ENCODE assay signal across 10 cellular contexts in the genomic region with DNA sequence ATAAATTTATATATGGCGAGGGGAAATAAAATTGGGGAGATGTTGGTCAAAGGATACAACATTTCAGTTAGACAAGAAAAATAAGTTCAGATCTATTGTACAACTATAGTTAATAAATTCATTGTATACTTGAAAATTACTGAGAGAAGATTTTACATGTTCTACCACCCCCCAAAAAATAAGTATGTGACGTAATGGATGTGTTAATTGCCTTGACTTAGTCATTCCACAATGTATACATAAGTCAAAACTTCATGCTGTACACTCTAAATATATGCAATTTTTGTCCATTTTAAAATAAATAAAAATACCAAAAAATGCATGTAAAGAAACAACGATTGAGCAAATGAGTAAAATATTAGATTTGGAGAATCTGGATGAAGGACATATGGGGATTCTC. TPM values are rescaled to one million over a fixed set of nuclear protein-coding genes. Genes with fewer than 3 reads are reported as not detected.
DNase-seq lines count a peak whose midpoint lies in the region; ATAC-seq and TF ChIP-seq lines count a peak whose summit lies in the region.
"Had no signal": no experiment of that assay in that cellular context is flagged by ENCODE, and none has a peak within 500 bp of the region (broad histone marks: within the 10 kb centered on the region; RNA-seq: fewer than 3 reads in every experiment).

No MANE protein-coding gene starts in this region.

- H3K36me3 ChIP-seq in Panc1 (ENCODE audit: control insufficient read depth, insufficient read depth, low read length) (no peaks in the 10 kb centered on the region), prostate gland (no peaks in the 10 kb centered on the region)

- H3K27ac ChIP-seq in Panc1 (ENCODE audit: low read length) (peak overlapping the region; percentile 96; the same call in 1 of the 2 replicates), prostate gland (peak overlapping the region; percentile 99 to 100)

- peaks cover 10% of the 10 kb centered on the region; the same call in 1 of the 2 replicates for H3K4me1 ChIP-seq in Panc1 (ENCODE audit: control insufficient read depth, insufficient read depth, low read length)
- no peaks in the 10 kb centered on the region for H3K4me1 ChIP-seq in prostate gland (replicated peaks)

- intact Hi-C loops in Panc1 (cut with micrococcal nuclease; ENCODE audit: unreplicated experiment) = no loop called here
- intact Hi-C loops in prostate gland (cut with DNase I) = no loop called here

- in situ Hi-C loops in Panc1 (cut with HindIII; ENCODE audit: low pct_unique_long_range_greater_than_20kb, low sequenced_read_pairs) = no loop called here

- BruUV-seq in Panc1 (replicated peaks; lab: Mats Ljungman, UMichigan) = no TSS peak

- TF ChIP-seq CTCF in Panc1 (IDR thresholded peaks at IDR 0.05) = no peak
- no peak for TF ChIP-seq CTCF in epithelial cell of esophagus (IDR thresholded peaks at IDR 0.05; ENCODE audit: insufficient read depth, low read depth, low read length, missing control alignments)
- no peak for TF ChIP-seq CTCF in prostate gland (IDR thresholded peaks at IDR 0.05)

- H3K4me3 ChIP-seq in Panc1 (ENCODE audit: low read depth in 2 of 2, low read length in 2 of 2) (peak overlapping the region; percentile 64 to 70; a peak in 3 of 4 replicates), epithelial cell of esophagus (ENCODE audit: low read length) (peak overlapping the region; percentile 57), prostate gland (peak overlapping the region; percentile 56)

- CTCF ChIA-PET in Panc1 (lab: Charles Lee) = no interaction called here

- POLR2A ChIA-PET in Panc1 (lab: Charles Lee) = no interaction called here

- H3K9me3 ChIP-seq in Panc1 (ENCODE audit: control insufficient read depth, insufficient read depth, low read depth, low read length) = no peaks in the 10 kb centered on the region
- H3K9me3 ChIP-seq in prostate gland = no peaks in the 10 kb centered on the region

- WGBS in prostate gland = 39% methylated on average over 3 of the region's 3 CpGs

- DNase-seq in ELR (ENCODE audit: low read depth) (peak; percentile 21), Panc1 (ENCODE audit: low read depth, low spot score) (no peak), epithelial cell of esophagus (ENCODE audit: low read depth) (peak; percentile 36), prostate gland (ENCODE audit: low spot score) (no peak), NCI-H2196 treated with DMSO at 0.1 percent for 48 hours (lab: John Stamatoyannopoulos, UW; ENCODE audit: unreplicated experiment) (no peak), AG20443 (ENCODE audit: low spot score) (no peak), SW480 (ENCODE audit: low spot score) (no peak)
- DNase-seq in stimulated activated naive CD4-positive, alpha-beta T cell (lab: John Stamatoyannopoulos, UW) = no peak
- DNase-seq: activated CD8-positive, alpha-beta memory T cell treated with anti-CD3 and anti-CD28 coated beads for 24 hours; NCI-H1092 had no signal

- no peak for ATAC-seq in Panc1

- TF ChIP-seq POLR2A in prostate gland (IDR thresholded peaks at IDR 0.05) = no peak

- no peaks in the 10 kb centered on the region for H3K27me3 ChIP-seq in Panc1 (ENCODE audit: control insufficient read depth, insufficient read depth, low read length)
- no peaks in the 10 kb centered on the region for H3K27me3 ChIP-seq in prostate gland (replicated peaks; ENCODE audit: insufficient read depth)

RNA-seq across cellular contexts. Expression of a gene that starts 1.8 kb away (rescaled TPM):
- total RNA-seq in Panc1 (2021; ENCODE audit: unreplicated experiment) (82.4 TPM), prostate gland (100 to 1,000 TPM in 1 of 2 donors, 10 to 100 TPM in 1; 43.3 to 124 TPM)
- polyA plus RNA-seq in Panc1 (2012; ENCODE audit: insufficient read length) = 105 TPM

RNA-seq across cellular contexts. Expression of a gene that starts 16.1 kb away (rescaled TPM):
- 134 TPM for total RNA-seq in Panc1 (2021; ENCODE audit: unreplicated experiment)
- 135 TPM for polyA plus RNA-seq in Panc1 (2012; ENCODE audit: insufficient read length)
- total RNA-seq in prostate gland = 100 to 1,000 TPM in 1 of 2 donors, 10 to 100 TPM in 1; 63.5 to 173 TPM

RNA-seq across cellular contexts. Expression of a gene that starts 41.0 kb away (rescaled TPM):
- total RNA-seq in Panc1 (2021; ENCODE audit: unreplicated experiment) (302 TPM), prostate gland (100 to 1,000 TPM; 185 to 286 TPM)
- polyA plus RNA-seq in Panc1 (2012; ENCODE audit: insufficient read length) = 333 TPM

Comparison
In these comparisons a context has a peak if more than half of its experiments do, and no peak if none do; other contexts are left out.
1. DNase-seq: peak in ELR (single experiment) and epithelial cell of esophagus (single experiment); none in Panc1 (single experiment), prostate gland (single experiment), NCI-H2196 treated with DMSO at 0.1 percent for 48 hours (single experiment), AG20443 (single experiment), SW480 (single experiment) and stimulated activated naive CD4-positive, alpha-beta T cell (0 of 6).
2. Peak in every context shown above with its lines, with median percentiles within 50 percentile points of each other: H3K4me3 ChIP-seq.